Comparison of ENCODE assay signal across 26 cellular contexts in genomic region chr15:39860871-39861270, GRCh38.
"Had no signal": no experiment of that assay in that cellular context is flagged by ENCODE, and none has a peak within 500 bp of the region (broad histone marks: within the 10 kb centered on the region; RNA-seq: fewer than 3 reads in every experiment).

No MANE protein-coding gene starts in this region.

- H3K27me3 ChIP-seq: esophagus squamous epithelium, right atrium auricular region, spleen, testis, tibial artery had no signal

- H3K4me1 Mint-ChIP-seq: immature natural killer cell; memory B cell; natural killer cell; stimulated activated memory B cell treated with anti-CD40 and anti-IgM and Interleukin-4, amounts not matched to agents 10 μg/mL and 1 μg/mL and 100 μg/mL, for 72 hours had no signal

- H3K36me3 Mint-ChIP-seq: immature natural killer cell; natural killer cell; stimulated activated memory B cell treated with anti-CD40 and anti-IgM and Interleukin-4, amounts not matched to agents 10 μg/mL and 1 μg/mL and 100 μg/mL, for 72 hours; type B pancreatic cell had no signal

- ATAC-seq: effector memory CD8-positive, alpha-beta T cell; left colon; left ventricle myocardium superior; natural killer cell; stimulated activated memory B cell treated with anti-CD40 and anti-IgM and Interleukin-4, amounts not matched to agents 10 μg/mL and 1 μg/mL and 100 μg/mL, for 72 hours; stimulated activated naive CD8-positive, alpha-beta T cell treated with anti-CD3 and anti-CD28 coated beads, Interleukin-15, Interleukin-2, amounts not matched to agents 100 U/mL and 50 U/mL, for 24 hours had no signal

- H3K79me2 ChIP-seq: parathyroid adenoma had no signal

- H3K9me3 Mint-ChIP-seq: effector memory CD8-positive, alpha-beta T cell; immature natural killer cell; memory B cell; natural killer cell; stimulated activated memory B cell treated with anti-CD40 and anti-IgM and Interleukin-4, amounts not matched to agents 10 μg/mL and 1 μg/mL and 100 μg/mL, for 72 hours; type B pancreatic cell had no signal

- H3K4me3 Mint-ChIP-seq: effector memory CD8-positive, alpha-beta T cell; immature natural killer cell; memory B cell; natural killer cell; stimulated activated memory B cell treated with anti-CD40 and anti-IgM and Interleukin-4, amounts not matched to agents 10 μg/mL and 1 μg/mL and 100 μg/mL, for 72 hours; type B pancreatic cell had no signal

- FAIRE-seq: endometrium, frontal cortex had no signal

- H3K9ac ChIP-seq: parathyroid adenoma had no signal

- H3K27me3 Mint-ChIP-seq: progenitor cell of endocrine pancreas had no signal

- H3K27ac ChIP-seq: esophagus squamous epithelium, parathyroid adenoma, right atrium auricular region, skin epidermis, testis, tibial artery had no signal

- H2AFZ ChIP-seq: parathyroid adenoma had no signal

- H3K4me1 ChIP-seq: esophagus squamous epithelium, parathyroid adenoma, right atrium auricular region, spleen, testis, tibial artery had no signal

- H3K36me3 ChIP-seq: esophagus squamous epithelium, right atrium auricular region, spleen, tibial artery had no signal

- DNase-seq: cortex of kidney; effector memory CD8-positive, alpha-beta T cell; erythroblast; esophagus squamous epithelium; immature natural killer cell; islet precursor cell; left colon; left ventricle myocardium superior; natural killer cell; occipital lobe; spleen; stimulated activated CD4-positive, alpha-beta T cell treated with anti-CD3 and anti-CD28 coated beads, Interleukin-4, amount 100 ng/mL, for 4 hours; stimulated activated naive CD8-positive, alpha-beta T cell treated with anti-CD3 and anti-CD28 coated beads, Interleukin-15, Interleukin-2, amounts not matched to agents 100 U/mL and 50 U/mL, for 24 hours; substantia nigra; testis; tibial artery had no signal

- H3K4me3 ChIP-seq: esophagus squamous epithelium, lung, right atrium auricular region, skin epidermis, spleen, testis, tibial artery had no signal

- H3K27ac Mint-ChIP-seq: effector memory CD8-positive, alpha-beta T cell; immature natural killer cell; memory B cell; natural killer cell; progenitor cell of endocrine pancreas; stimulated activated memory B cell treated with anti-CD40 and anti-IgM and Interleukin-4, amounts not matched to agents 10 μg/mL and 1 μg/mL and 100 μg/mL, for 72 hours; type B pancreatic cell had no signal

- H3K9me3 ChIP-seq: esophagus squamous epithelium, right atrium auricular region, spleen, testis, tibial artery had no signal
